Comparison of ENCODE assay signal across 8 cellular contexts in genomic region chr12:48956279-48957140, GRCh38. TPM values are rescaled to one million over a fixed set of nuclear protein-coding genes. Genes with fewer than 3 reads are reported as not detected.
DNase-seq lines count a peak whose midpoint lies in the region; ATAC-seq and TF ChIP-seq lines count a peak whose summit lies in the region.

No MANE protein-coding gene starts in this region.

- no peaks in the 10 kb centered on the region for H3K9me3 ChIP-seq in right lobe of liver

- peak overlapping the region; percentile 87 to 98 (median 94) for H3K4me3 ChIP-seq in right lobe of liver

- intact Hi-C loops in right lobe of liver (cut with DNase I), result no loop called here

- H3K4me1 Mint-ChIP-seq in effector memory CD8-positive, alpha-beta T cell (ENCODE audit: low read depth in 2 of 2), result peaks cover 40 to 52% of the 10 kb centered on the region in 2 donors
- H3K4me1 Mint-ChIP-seq in stimulated activated naive CD8-positive, alpha-beta T cell treated with anti-CD3 and anti-CD28 coated beads, Interleukin-15, Interleukin-2, amounts not matched to agents 100 ng/mL and 50 ng/mL, for 24 hours (ENCODE audit: low read depth), result peaks cover 38% of the 10 kb centered on the region

- peaks cover 6 to 17% of the 10 kb centered on the region in 2 donors for H3K27me3 Mint-ChIP-seq in effector memory CD8-positive, alpha-beta T cell
- H3K27me3 Mint-ChIP-seq in stimulated activated naive CD8-positive, alpha-beta T cell treated with anti-CD3 and anti-CD28 coated beads, Interleukin-15, Interleukin-2, amounts not matched to agents 100 ng/mL and 50 ng/mL, for 24 hours, result peaks cover 15% of the 10 kb centered on the region

- no peaks in the 10 kb centered on the region for H3K27me3 ChIP-seq in right lobe of liver

- no peaks in the 10 kb centered on the region for H3K9me3 Mint-ChIP-seq in effector memory CD8-positive, alpha-beta T cell
- no peaks in the 10 kb centered on the region for H3K9me3 Mint-ChIP-seq in stimulated activated naive CD8-positive, alpha-beta T cell treated with anti-CD3 and anti-CD28 coated beads, Interleukin-15, Interleukin-2, amounts not matched to agents 100 ng/mL and 50 ng/mL, for 24 hours

- peaks cover 11% of the 10 kb centered on the region for H3K36me3 Mint-ChIP-seq in effector memory CD8-positive, alpha-beta T cell (ENCODE audit: insufficient read depth)
- H3K36me3 Mint-ChIP-seq in stimulated activated naive CD8-positive, alpha-beta T cell treated with anti-CD3 and anti-CD28 coated beads, Interleukin-15, Interleukin-2, amounts not matched to agents 100 ng/mL and 50 ng/mL, for 24 hours (ENCODE audit: low read depth), result peaks cover 20% of the 10 kb centered on the region

- H3K27ac ChIP-seq in right lobe of liver, result peak overlapping the region; percentile 56 to 62 (median 62)

- peaks cover 0 to 6% (median 0%) of the 10 kb centered on the region in 4 donors for H3K36me3 ChIP-seq in right lobe of liver

- H3K4me3 Mint-ChIP-seq in effector memory CD8-positive, alpha-beta T cell, result peak overlapping the region; percentile 97 to 99
- peak overlapping the region; percentile 91 for H3K4me3 Mint-ChIP-seq in stimulated activated naive CD8-positive, alpha-beta T cell treated with anti-CD3 and anti-CD28 coated beads, Interleukin-15, Interleukin-2, amounts not matched to agents 100 ng/mL and 50 ng/mL, for 24 hours

- DNase-seq in DMS153 (lab: John Stamatoyannopoulos, UW) (peak; percentile 68), NCI-H1417 treated with DMSO at 0.1 percent for 48 hours (lab: John Stamatoyannopoulos, UW) (peak; percentile 41), T1000 (lab: John Stamatoyannopoulos, UW) (peak; percentile 84), right lobe of liver (peak in 2 of 3 donors; percentile 75 to 76)
- DNase-seq in effector memory CD8-positive, alpha-beta T cell, result no peak
- DNase-seq in effector CD4-positive, alpha-beta T cell, result no peak

- no peak for TF ChIP-seq CTCF in right lobe of liver (IDR thresholded peaks at IDR 0.05)

- ATAC-seq in GM21786 (IDR thresholded peaks at IDR 0.05; ENCODE audit: unreplicated experiment) (peak; percentile 4), right lobe of liver (peak; percentile 53 to 81 (median 74))
- peak; percentile 37 for ATAC-seq in effector memory CD8-positive, alpha-beta T cell (replicated peaks)

- TF ChIP-seq POLR2A in right lobe of liver (IDR thresholded peaks at IDR 0.05), result no peak

- H3K27ac Mint-ChIP-seq in effector memory CD8-positive, alpha-beta T cell, result peak overlapping the region; percentile 95 to 96
- H3K27ac Mint-ChIP-seq in stimulated activated naive CD8-positive, alpha-beta T cell treated with anti-CD3 and anti-CD28 coated beads, Interleukin-15, Interleukin-2, amounts not matched to agents 100 ng/mL and 50 ng/mL, for 24 hours, result peak overlapping the region; percentile 92

- 14% methylated on average over 15 of the region's 29 CpGs for WGBS in right lobe of liver (ENCODE audit: insufficient coverage, low coverage, low lambda C conversion rate, missing lambda C conversion rate)

- H3K4me1 ChIP-seq in right lobe of liver, result peaks cover 0 to 4% (median 0%) of the 10 kb centered on the region in 4 donors

RNA-seq across cellular contexts. Expression of gene ARF3, which starts 0.8 kb away (rescaled TPM):
- total RNA-seq in right lobe of liver, result 10 to 100 TPM; 30.9 to 50.7 (median 47.2) TPM

RNA-seq across cellular contexts. Expression of gene WNT10B, which starts 15.0 kb away (rescaled TPM):
- total RNA-seq in right lobe of liver, result under 1 TPM in 2 of 6 experiments, not detected in 4; 0.12 TPM

RNA-seq across cellular contexts. Expression of gene WNT1, which starts 21.6 kb away (rescaled TPM):
- not detected for total RNA-seq in right lobe of liver

RNA-seq across cellular contexts. Expression of gene FKBP11, which starts 31.2 kb away (rescaled TPM):
- 10 to 100 TPM; 34.9 to 59.5 (median 52.5) TPM for total RNA-seq in right lobe of liver

RNA-seq across cellular contexts. Expression of gene DDN, which starts 42.7 kb away (rescaled TPM):
- under 1 TPM in 2 of 6 experiments, not detected in 4; 0.18 to 0.19 TPM for total RNA-seq in right lobe of liver

Comparison
In these comparisons a context has a peak if more than half of its experiments do, and no peak if none do; other contexts are left out.
1. DNase-seq: peak in DMS153 (single experiment), NCI-H1417 treated with DMSO at 0.1 percent for 48 hours (single experiment), T1000 (single experiment) and right lobe of liver (2 of 3); none in effector memory CD8-positive, alpha-beta T cell (0 of 3) and effector CD4-positive, alpha-beta T cell (single experiment).
2. ATAC-seq: peak in every context shown above with its lines; median percentile 74 in right lobe of liver; 37 in effector memory CD8-positive, alpha-beta T cell; 4 in GM21786.